ENCODE assay signal across 8 cellular contexts in genomic region chr15:68816795-68817303, GRCh38. TPM values are rescaled to one million over a fixed set of nuclear protein-coding genes. Genes with fewer than 3 reads are reported as not detected.
DNase-seq lines count a peak whose midpoint lies in the region; ATAC-seq and TF ChIP-seq lines count a peak whose summit lies in the region.

No MANE protein-coding gene starts in this region.

- no peak for ATAC-seq in foreskin keratinocyte

- no peaks in the 10 kb centered on the region for H3K9me3 Mint-ChIP-seq in activated T-cell treated with anti-CD3 and anti-CD28 coated beads, Interleukin-2, amount 50 U/mL, for 24 hours

- H3K4me3 Mint-ChIP-seq in activated T-cell treated with anti-CD3 and anti-CD28 coated beads, Interleukin-2, amount 50 U/mL, for 24 hours = peak overlapping the region; percentile 96

- H3K4me1 ChIP-seq in foreskin keratinocyte = peaks cover 12% of the 10 kb centered on the region

- no peaks in the 10 kb centered on the region for H3K27me3 ChIP-seq in foreskin keratinocyte

- no peak for DNase-seq in activated T-cell treated with anti-CD3 and anti-CD28 coated beads, Interleukin-2, amount 50 U/mL, for 24 hours
- no peak for DNase-seq in activated T-cell treated with anti-CD3 and anti-CD28 coated beads for 4 hours
- DNase-seq in foreskin keratinocyte = no peak
- peak; percentile 58 for DNase-seq in pons (ENCODE audit: low spot score)
- DNase-seq in NCI-H2107 treated with DMSO at 0.1 percent for 48 hours (lab: John Stamatoyannopoulos, UW; ENCODE audit: unreplicated experiment) = no peak
- DNase-seq in T-helper 9 cell = no peak
- no peak for DNase-seq in stimulated activated CD4-positive, alpha-beta T cell treated with anti-CD3 and anti-CD28 coated beads, Interleukin-2, amount 100 ng/mL, for 48 hours

- peaks cover 68% of the 10 kb centered on the region for H3K36me3 Mint-ChIP-seq in activated T-cell treated with anti-CD3 and anti-CD28 coated beads, Interleukin-2, amount 50 U/mL, for 24 hours (ENCODE audit: low read depth)

- no peaks in the 10 kb centered on the region for H3K27me3 Mint-ChIP-seq in activated T-cell treated with anti-CD3 and anti-CD28 coated beads, Interleukin-2, amount 50 U/mL, for 24 hours

- H3K27ac Mint-ChIP-seq in activated T-cell treated with anti-CD3 and anti-CD28 coated beads, Interleukin-2, amount 50 U/mL, for 24 hours = peak overlapping the region; percentile 98

- TF ChIP-seq CTCF in WI38 (IDR thresholded peaks at IDR 0.05; ENCODE audit: low read depth, low read length) (no peak), foreskin keratinocyte (conservative IDR thresholded peaks at IDR 0.05) (no peak)

- H3K27ac ChIP-seq in foreskin keratinocyte = peak overlapping the region; percentile 97

- peaks cover 54% of the 10 kb centered on the region for H3K4me1 Mint-ChIP-seq in activated T-cell treated with anti-CD3 and anti-CD28 coated beads, Interleukin-2, amount 50 U/mL, for 24 hours (ENCODE audit: low read depth)

- H3K4me3 ChIP-seq in WI38 (ENCODE audit: low read depth, low read length) = peak overlapping the region; percentile 89

RNA-seq across cellular contexts. Expression of gene ANP32A, which starts 3.8 kb away (rescaled TPM):
- 104 and 145 TPM in 2 replicates for total RNA-seq in foreskin keratinocyte
- polyA plus RNA-seq in foreskin keratinocyte = 150 and 179 TPM in 2 replicates
